ENCODE assay signal across 21 cellular contexts in the genomic region with DNA sequence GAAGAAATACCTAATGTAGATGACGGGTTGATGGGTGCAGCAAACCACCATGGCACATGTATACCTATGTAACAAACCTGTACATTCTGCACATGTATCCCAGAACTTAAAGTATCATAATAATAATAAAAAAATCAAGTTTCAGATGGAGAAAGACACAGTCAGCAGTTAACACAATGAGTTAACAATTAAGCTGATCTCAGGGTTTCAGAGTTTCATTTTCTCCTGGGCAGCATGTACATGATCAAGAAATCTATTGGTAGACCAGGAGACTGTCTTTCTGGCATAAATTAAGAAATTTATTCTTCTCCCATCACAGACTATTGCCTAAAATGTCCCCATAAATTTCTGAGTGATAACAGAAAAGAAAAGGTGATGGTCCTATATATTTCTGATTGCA.
"Had no signal": no experiment of that assay in that cellular context is flagged by ENCODE, and none has a peak within 500 bp of the region (broad histone marks: within the 10 kb centered on the region; RNA-seq: fewer than 3 reads in every experiment).

No MANE protein-coding gene starts in this region.

- FAIRE-seq: frontal cortex, keratinocyte had no signal

- DNase-seq: dorsolateral prefrontal cortex; effector CD4-positive, alpha-beta T cell; hypothalamus; immature natural killer cell; left ventricle myocardium superior; lower lobe of right lung; naive thymus-derived CD8-positive, alpha-beta T cell; nephron progenitor cell; nucleus accumbens; psoas muscle; right cardiac atrium; spleen; stimulated activated CD4-positive, alpha-beta T cell treated with anti-CD3 and anti-CD28 coated beads, Interleukin-4, amount 100 ng/mL, for 4 hours; stimulated activated naive CD8-positive, alpha-beta T cell treated with anti-CD3 and anti-CD28 coated beads, Interleukin-15, Interleukin-2, amounts not matched to agents 100 U/mL and 50 U/mL, for 24 hours; substantia nigra; testis; tibial artery had no signal

- H3K4me3 ChIP-seq: dorsolateral prefrontal cortex, lower lobe of right lung, psoas muscle, skin epidermis, spleen, testis, tibial artery had no signal

- H3K9me3 ChIP-seq: lower lobe of right lung, psoas muscle, testis, tibial artery had no signal

- H3K4me1 ChIP-seq: lower lobe of right lung, psoas muscle, spleen, testis, tibial artery had no signal

- H3K27ac ChIP-seq: dorsolateral prefrontal cortex, lower lobe of right lung, psoas muscle, skin epidermis, spleen, testis, tibial artery had no signal

- ATAC-seq: left ventricle myocardium superior; lower lobe of right lung; naive thymus-derived CD8-positive, alpha-beta T cell; psoas muscle; right cardiac atrium; stimulated activated memory B cell treated with anti-CD40 and anti-IgM and Interleukin-4, amounts not matched to agents 10 μg/mL and 1 μg/mL and 100 μg/mL, for 72 hours; stimulated activated naive CD8-positive, alpha-beta T cell treated with anti-CD3 and anti-CD28 coated beads, Interleukin-15, Interleukin-2, amounts not matched to agents 100 U/mL and 50 U/mL, for 24 hours had no signal
